ENCODE assay signal across 9 cellular contexts in genomic region chr11:57475671-57476222, GRCh38. TPM values are rescaled to one million over a fixed set of nuclear protein-coding genes. Genes with fewer than 3 reads are reported as not detected.
DNase-seq lines count a peak whose midpoint lies in the region; ATAC-seq and TF ChIP-seq lines count a peak whose summit lies in the region.
"Had no signal": no experiment of that assay in that cellular context is flagged by ENCODE, and none has a peak within 500 bp of the region (broad histone marks: within the 10 kb centered on the region; RNA-seq: fewer than 3 reads in every experiment).

No MANE protein-coding gene starts in this region.

- DNase-seq in activated CD8-positive, alpha-beta memory T cell treated with anti-CD3 and anti-CD28 coated beads, Interleukin-2, amount 10 ng/mL, durations not matched to agents 7 days and 5 days = no peak
- DNase-seq in activated CD8-positive, alpha-beta memory T cell treated with anti-CD3 and anti-CD28 coated beads, Interleukin-2, amount 50 U/mL, for 4 hours = no peak
- DNase-seq in T-helper 17 cell (no peak), testis (no peak), EL (no peak), COLO829 (ENCODE audit: low spot score) (no peak), SW480 (ENCODE audit: low spot score) (no peak)

- TF ChIP-seq CTCF in testis (IDR thresholded peaks at IDR 0.05) = no peak

- ATAC-seq in activated CD8-positive, alpha-beta memory T cell treated with anti-CD3 and anti-CD28 coated beads, Interleukin-2, amount 10 ng/mL, durations not matched to agents 7 days and 5 days = no peak
- ATAC-seq in T-helper 17 cell = no peak

- peak overlapping the region; percentile 36 for H3K27ac Mint-ChIP-seq in activated CD8-positive, alpha-beta memory T cell treated with anti-CD3 and anti-CD28 coated beads, Interleukin-2, amount 10 ng/mL, durations not matched to agents 7 days and 5 days
- H3K27ac Mint-ChIP-seq in T-helper 17 cell = no peak overlapping the region
- H3K27ac Mint-ChIP-seq: brain had no signal

- H3K36me3 ChIP-seq in iPS-20b (ENCODE audit: insufficient read depth, low read depth, low read length) (no peaks in the 10 kb centered on the region; the same call in 1 of the 2 replicates), testis (ENCODE audit: low read depth, missing control alignments) (no peaks in the 10 kb centered on the region)

- no peak for TF ChIP-seq POLR2A in testis (IDR thresholded peaks at IDR 0.05)

- peaks cover 33% of the 10 kb centered on the region for H3K27me3 Mint-ChIP-seq in activated CD8-positive, alpha-beta memory T cell treated with anti-CD3 and anti-CD28 coated beads, Interleukin-2, amount 10 ng/mL, durations not matched to agents 7 days and 5 days
- H3K27me3 Mint-ChIP-seq in T-helper 17 cell = peaks cover 28% of the 10 kb centered on the region

- H3K9me3 Mint-ChIP-seq in activated CD8-positive, alpha-beta memory T cell treated with anti-CD3 and anti-CD28 coated beads, Interleukin-2, amount 10 ng/mL, durations not matched to agents 7 days and 5 days (ENCODE audit: low read depth) = no peaks in the 10 kb centered on the region

- no peak overlapping the region for H3K27ac ChIP-seq in iPS-20b (ENCODE audit: low read length)
- H3K27ac ChIP-seq in testis = no peak overlapping the region

- H3K4me3 ChIP-seq in iPS-20b (ENCODE audit: low read length) (peak overlapping the region; percentile 57; the same call in 1 of the 2 replicates), testis (peak overlapping the region; percentile 43 to 63)

- no peaks in the 10 kb centered on the region for H3K9me3 ChIP-seq in T-helper 17 cell (ENCODE audit: control insufficient read depth, low read length, poor library complexity, severe bottlenecking)
- no peaks in the 10 kb centered on the region for H3K9me3 ChIP-seq in iPS-20b (ENCODE audit: insufficient read depth, low read depth, low read length)
- no peaks in the 10 kb centered on the region for H3K9me3 ChIP-seq in testis

- intact Hi-C loops in testis (cut with DNase I; ENCODE audit: low total_unique reads) = no loop called here

- peak overlapping the region; percentile 34 for H3K4me3 Mint-ChIP-seq in activated CD8-positive, alpha-beta memory T cell treated with anti-CD3 and anti-CD28 coated beads, Interleukin-2, amount 10 ng/mL, durations not matched to agents 7 days and 5 days
- H3K4me3 Mint-ChIP-seq in T-helper 17 cell = peak overlapping the region; percentile 84

- H3K4me1 Mint-ChIP-seq in activated CD8-positive, alpha-beta memory T cell treated with anti-CD3 and anti-CD28 coated beads, Interleukin-2, amount 10 ng/mL, durations not matched to agents 7 days and 5 days = peaks cover 29% of the 10 kb centered on the region
- peaks cover 24% of the 10 kb centered on the region for H3K4me1 Mint-ChIP-seq in T-helper 17 cell

- CTCF ChIA-PET in activated CD8-positive, alpha-beta memory T cell treated with anti-CD3 and anti-CD28 coated beads, Interleukin-2, amount 10 ng/mL, durations not matched to agents 7 days and 5 days (lab: Charles Lee) = interaction anchor here (1.1 to 9.5 kb wide), 7 partner anchors 15 to 169 kb away, joined by 8 to 79 read pairs (median 15); partner anchors contain the start of genes RTN4RL2 and TIMM10

- H3K4me1 ChIP-seq in iPS-20b (ENCODE audit: insufficient read depth, low read length) (peaks cover 14% of the 10 kb centered on the region; the same call in 1 of the 2 replicates), testis (peaks cover 10% of the 10 kb centered on the region)

- H3K27me3 ChIP-seq in iPS-20b (ENCODE audit: insufficient read depth, low read length) (peaks cover 52% of the 10 kb centered on the region), testis (no peaks in the 10 kb centered on the region)

- no peak overlapping the region; the same call in 1 of the 2 replicates for H3K9ac ChIP-seq in iPS-20b (ENCODE audit: low read depth, low read length)

- H3K36me3 Mint-ChIP-seq in activated CD8-positive, alpha-beta memory T cell treated with anti-CD3 and anti-CD28 coated beads, Interleukin-2, amount 10 ng/mL, durations not matched to agents 7 days and 5 days = no peaks in the 10 kb centered on the region
- no peaks in the 10 kb centered on the region for H3K36me3 Mint-ChIP-seq in T-helper 17 cell (ENCODE audit: low read depth)
- H3K36me3 Mint-ChIP-seq: brain had no signal

- 9 to 27% methylated on average over 7 to 12 of the region's 12 CpGs for WGBS in testis, 2 donors

RNA-seq across cellular contexts. Expression of gene RTN4RL2, which starts 15.4 kb away (rescaled TPM):
- total RNA-seq in activated CD8-positive, alpha-beta memory T cell treated with anti-CD3 and anti-CD28 coated beads, Interleukin-2, amount 10 ng/mL, durations not matched to agents 7 days and 5 days = not detected
- total RNA-seq in T-helper 17 cell (under 1 TPM in 1 of 2 donors, not detected in 1; 0.23 TPM), testis (1 to 10 TPM; 2.3 to 2.5 TPM)
- polyA plus RNA-seq in testis (ENCODE audit: insufficient read depth, low read depth, low replicate concordance) = 3.2 TPM

RNA-seq across cellular contexts. Expression of gene SLC43A1, which starts 39.8 kb away (rescaled TPM):
- 10 to 100 TPM; 24.6 to 25.8 TPM for total RNA-seq in activated CD8-positive, alpha-beta memory T cell treated with anti-CD3 and anti-CD28 coated beads, Interleukin-2, amount 10 ng/mL, durations not matched to agents 7 days and 5 days
- 1 to 10 TPM; 7.8 to 8.0 TPM for total RNA-seq in T-helper 17 cell
- 10 to 100 TPM; 12.2 to 12.3 TPM for total RNA-seq in testis
- polyA plus RNA-seq in testis (ENCODE audit: insufficient read depth, low read depth, low replicate concordance) = 6.5 TPM

RNA-seq across cellular contexts. Expression of gene SLC43A3, which starts 48.8 kb away (rescaled TPM):
- 100 to 1,000 TPM; 106 to 117 TPM for total RNA-seq in activated CD8-positive, alpha-beta memory T cell treated with anti-CD3 and anti-CD28 coated beads, Interleukin-2, amount 10 ng/mL, durations not matched to agents 7 days and 5 days
- total RNA-seq in T-helper 17 cell = 10 to 100 TPM; 12.1 to 13.8 TPM
- total RNA-seq in testis = 10 to 100 TPM; 13.8 to 20.8 TPM
- polyA plus RNA-seq in testis (ENCODE audit: insufficient read depth, low read depth, low replicate concordance) = 13.9 TPM

RNA-seq across cellular contexts. Expression of gene TIMM10, which starts 54.8 kb away (rescaled TPM):
- total RNA-seq in activated CD8-positive, alpha-beta memory T cell treated with anti-CD3 and anti-CD28 coated beads, Interleukin-2, amount 10 ng/mL, durations not matched to agents 7 days and 5 days = 10 to 100 TPM; 74.5 to 92.9 TPM
- total RNA-seq in T-helper 17 cell = 10 to 100 TPM; 17.0 to 19.1 TPM
- total RNA-seq in testis = 10 to 100 TPM; 27.7 to 49.1 TPM
- polyA plus RNA-seq in testis (ENCODE audit: insufficient read depth, low read depth, low replicate concordance) = 56.9 TPM

Comparison
In these comparisons a context has a peak if more than half of its experiments do, and no peak if none do; other contexts are left out.
1. RNA of gene SLC43A3, which starts 48.8 kb away (total RNA-seq): 106 to 117 TPM in activated CD8-positive, alpha-beta memory T cell treated with anti-CD3 and anti-CD28 coated beads, Interleukin-2, amount 10 ng/mL, durations not matched to agents 7 days and 5 days; 13.8 to 20.8 TPM in testis and 12.1 to 13.8 TPM in T-helper 17 cell; every median in the first group is over 4 times any median in the second.